ENCODE assay signal across 14 cellular contexts in the genomic region with DNA sequence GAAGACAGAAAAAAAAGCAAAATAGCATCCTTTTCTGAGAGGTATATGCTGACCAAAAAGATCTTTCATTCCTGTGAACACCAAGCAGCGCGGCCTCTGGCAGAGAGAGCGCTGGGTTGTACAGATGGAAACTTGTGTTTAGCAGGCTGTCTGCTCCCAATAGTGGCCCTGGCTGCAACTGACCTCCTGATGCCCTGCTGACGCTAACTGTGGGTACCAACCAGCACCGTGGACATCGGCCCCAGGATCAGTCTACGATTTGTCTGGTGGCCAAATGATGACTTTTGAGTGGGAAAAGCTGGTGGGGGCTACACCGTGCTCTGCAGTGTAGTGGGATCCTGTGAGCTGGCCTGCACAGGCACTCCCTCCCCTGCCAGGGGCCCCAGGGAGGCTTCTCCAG. TPM values are rescaled to one million over a fixed set of nuclear protein-coding genes. Genes with fewer than 3 reads are reported as not detected.
DNase-seq lines count a peak whose midpoint lies in the region; ATAC-seq and TF ChIP-seq lines count a peak whose summit lies in the region.
"Had no signal": no experiment of that assay in that cellular context is flagged by ENCODE, and none has a peak within 500 bp of the region (broad histone marks: within the 10 kb centered on the region; RNA-seq: fewer than 3 reads in every experiment).

No MANE protein-coding gene starts in this region.

- TF ChIP-seq CTCF in SK-N-SH (IDR thresholded peaks at IDR 0.05) (no peak), esophagus muscularis mucosa (IDR thresholded peaks at IDR 0.05) (no peak)

- H3K9me3 Mint-ChIP-seq in stimulated activated effector memory CD8-positive, alpha-beta T cell treated with anti-CD3 and anti-CD28 coated beads, Interleukin-12 subunit alpha, Interleukin-12 subunit beta, amount 100 ng/mL, for 72 hours, result no peaks in the 10 kb centered on the region

- CTCF ChIA-PET in SK-N-SH (lab: Yijun Ruan, JAX), result interaction anchor here (0.9 to 1.2 kb wide), 2 partner anchors 9 to 24 kb away, joined by 3 to 5 read pairs; no protein-coding TSS in a partner anchor

- DNase-seq in SK-N-SH (no peak), esophagus muscularis mucosa (ENCODE audit: extremely low spot score) (peak; percentile 89), SKM-1 (lab: John Stamatoyannopoulos, UW; ENCODE audit: unreplicated experiment) (no peak)
- no peak for DNase-seq in stimulated activated effector memory CD8-positive, alpha-beta T cell treated with anti-CD3 and anti-CD28 coated beads, Interleukin-12 subunit alpha, Interleukin-12 subunit beta, amount 100 ng/mL, for 72 hours (ENCODE audit: low spot score in 2 of 2)
- DNase-seq: Caco-2; CD8-positive, alpha-beta memory T cell; DND-41; GDM1 had no signal

- H3K36me3 ChIP-seq in SK-N-SH (replicated peaks in 1 of 2; ENCODE audit: control insufficient read depth in 1 of 2, insufficient read depth in 2 of 2, low read length in 1 of 2), result peaks cover 17 to 24% of the 10 kb centered on the region in 2 experiments
- H3K36me3 ChIP-seq in KOPT-K1 (ENCODE audit: insufficient read depth, low read length), result peaks cover 54% of the 10 kb centered on the region
- H3K36me3 ChIP-seq in esophagus muscularis mucosa, result peaks cover 4 to 61% (median 19%) of the 10 kb centered on the region in 4 donors

- no peak for TF ChIP-seq POLR2A in esophagus muscularis mucosa (IDR thresholded peaks at IDR 0.05; ENCODE audit: low read depth)

- TF ChIP-seq EP300 in SK-N-SH (IDR thresholded peaks at IDR 0.05; ENCODE audit: borderline replicate concordance in 1 of 2, low read depth in 1 of 2, low read length in 1 of 2) (no peak), esophagus muscularis mucosa (IDR thresholded peaks at IDR 0.05) (no peak)

- peak overlapping the region; percentile 73 for H3K27ac Mint-ChIP-seq in stimulated activated effector memory CD8-positive, alpha-beta T cell treated with anti-CD3 and anti-CD28 coated beads, Interleukin-12 subunit alpha, Interleukin-12 subunit beta, amount 100 ng/mL, for 72 hours

- ATAC-seq in SK-N-SH treated with all-trans-retinoic acid at 6 μM for 48 hours (peak; percentile 20; the same call in 1 of the 3 replicates), GM21529 (IDR thresholded peaks at IDR 0.05; ENCODE audit: unreplicated experiment) (no peak)
- ATAC-seq in stimulated activated effector memory CD8-positive, alpha-beta T cell treated with anti-CD3 and anti-CD28 coated beads, Interleukin-12 subunit alpha, Interleukin-12 subunit beta, amount 100 ng/mL, for 72 hours, result no peak

- H3K9me2 ChIP-seq in SK-N-SH, result no peaks in the 10 kb centered on the region

- H3K4me1 Mint-ChIP-seq in stimulated activated effector memory CD8-positive, alpha-beta T cell treated with anti-CD3 and anti-CD28 coated beads, Interleukin-12 subunit alpha, Interleukin-12 subunit beta, amount 100 ng/mL, for 72 hours, result peaks cover 14% of the 10 kb centered on the region
- H3K4me1 Mint-ChIP-seq: CD14-positive monocyte had no signal

- no peaks in the 10 kb centered on the region for H3K27me3 ChIP-seq in SK-N-SH (ENCODE audit: insufficient read depth)
- no peaks in the 10 kb centered on the region for H3K27me3 ChIP-seq in esophagus muscularis mucosa

- peaks cover 5% of the 10 kb centered on the region for H3F3A ChIP-seq in SK-N-SH (replicated peaks; ENCODE audit: insufficient read depth)

- intact Hi-C loops in esophagus muscularis mucosa (cut with DNase I), result no loop called here

- POLR2A ChIA-PET in SK-N-SH (lab: Yijun Ruan, JAX), result no interaction called here

- H2AFZ ChIP-seq in SK-N-SH (ENCODE audit: low read depth), result no peak overlapping the region

- no peak overlapping the region for H3K9ac ChIP-seq in SK-N-SH

- no peaks in the 10 kb centered on the region for H4K20me1 ChIP-seq in SK-N-SH (ENCODE audit: insufficient read depth)

- peaks cover 75% of the 10 kb centered on the region for H3K36me3 Mint-ChIP-seq in stimulated activated effector memory CD8-positive, alpha-beta T cell treated with anti-CD3 and anti-CD28 coated beads, Interleukin-12 subunit alpha, Interleukin-12 subunit beta, amount 100 ng/mL, for 72 hours

- 90% methylated on average over 4 of the region's 8 CpGs for WGBS in SK-N-SH (ENCODE audit: low lambda C conversion rate)
- WGBS in esophagus muscularis mucosa, result 90% methylated on average over 7 of the region's 8 CpGs

- H3K4me3 ChIP-seq in SK-N-SH (ENCODE audit: low read depth in 2 of 2, low read length in 1 of 2) (no peak overlapping the region), esophagus muscularis mucosa (no peak overlapping the region)
- H3K4me3 ChIP-seq: HAP-1 had no signal

- H3K27ac ChIP-seq in SK-N-SH (ENCODE audit: low read depth in 2 of 2, low read length in 1 of 2), result no peak overlapping the region
- peak overlapping the region; percentile 97 for H3K27ac ChIP-seq in KOPT-K1 (ENCODE audit: low read depth, low read length, poor library complexity, severe bottlenecking)
- H3K27ac ChIP-seq in esophagus muscularis mucosa (replicated peaks in 1 of 4), result no peak overlapping the region
- H3K27ac ChIP-seq: 22Rv1 had no signal

- H3K9me3 ChIP-seq in SK-N-SH (no peaks in the 10 kb centered on the region), KOPT-K1 (ENCODE audit: insufficient read depth, low read length, poor library complexity, severe bottlenecking) (peaks cover 6% of the 10 kb centered on the region), esophagus muscularis mucosa (no peaks in the 10 kb centered on the region)
- H3K9me3 ChIP-seq: Caco-2, HAP-1 had no signal

- TF ChIP-seq RAD21 in SK-N-SH (IDR thresholded peaks at IDR 0.05; ENCODE audit: low read length), result no peak

- H3K4me1 ChIP-seq in SK-N-SH (ENCODE audit: control insufficient read depth in 1 of 2, insufficient read depth in 2 of 2, low read depth in 1 of 2, low read length in 1 of 2), result no peaks in the 10 kb centered on the region
- no peaks in the 10 kb centered on the region for H3K4me1 ChIP-seq in esophagus muscularis mucosa
- H3K4me1 ChIP-seq: Caco-2 had no signal

- no peak overlapping the region for H3K4me2 ChIP-seq in SK-N-SH

- no peaks in the 10 kb centered on the region for H3K79me2 ChIP-seq in SK-N-SH (ENCODE audit: insufficient read depth)

- H3K4me3 Mint-ChIP-seq in stimulated activated effector memory CD8-positive, alpha-beta T cell treated with anti-CD3 and anti-CD28 coated beads, Interleukin-12 subunit alpha, Interleukin-12 subunit beta, amount 100 ng/mL, for 72 hours, result no peak overlapping the region
- H3K4me3 Mint-ChIP-seq: CD14-positive monocyte; CD8-positive, alpha-beta memory T cell had no signal

TF ChIP-seq in SK-N-SH treated with all-trans-retinoic acid at 6 μM for 48 hours, 23 proteins besides CTCF, POLR2A, EP300 and RAD21:
- no peak for TF ChIP-seq TCF4 (CRISPR knock-in tag; IDR thresholded peaks at IDR 0.05; ENCODE audit: borderline replicate concordance)
- TF ChIP-seq ZFP3 (CRISPR knock-in tag; IDR thresholded peaks at IDR 0.05), result no peak
- TF ChIP-seq ZNF70 (CRISPR knock-in tag; IDR thresholded peaks at IDR 0.05), result no peak
- TF ChIP-seq BACH2 (CRISPR knock-in tag; IDR thresholded peaks at IDR 0.05; ENCODE audit: borderline replicate concordance), result no peak
- TF ChIP-seq POU6F1 (CRISPR knock-in tag; IDR thresholded peaks at IDR 0.05; ENCODE audit: borderline replicate concordance, low read depth), result no peak
- TF ChIP-seq ESRRG (CRISPR knock-in tag; IDR thresholded peaks at IDR 0.05), result no peak

TF ChIP-seq in SK-N-SH, 30 proteins besides CTCF, POLR2A, EP300 and RAD21:
- TF ChIP-seq RCOR1 (IDR thresholded peaks at IDR 0.05; ENCODE audit: low read length), result no peak
TF ChIP-seq in SK-N-SH: peak in this region for 0.

RNA-seq across cellular contexts. Expression of gene COA5, which starts 15.7 kb away (rescaled TPM):
- 39.9 and 40.3 TPM in 2 replicates for polyA plus RNA-seq in SK-N-SH (2012; rRNA removed)
- polyA plus RNA-seq in SK-N-SH (2012; cell fraction: cytosol; rRNA removed), result 42.1 and 50.6 TPM in 2 replicates
- 25.5 and 57.8 TPM in 2 replicates for polyA plus RNA-seq in SK-N-SH (2012; cell fraction: nucleus; rRNA removed)
- total RNA-seq in esophagus muscularis mucosa, result 10 to 100 TPM; 28.3 to 48.2 (median 31.7) TPM

RNA-seq across cellular contexts. Expression of gene UNC50, which starts 15.8 kb away (rescaled TPM):
- 46.9 and 62.0 TPM in 2 replicates for polyA plus RNA-seq in SK-N-SH (2012; rRNA removed)
- 67.1 and 86.3 TPM in 2 replicates for polyA plus RNA-seq in SK-N-SH (2012; cell fraction: cytosol; rRNA removed)
- polyA plus RNA-seq in SK-N-SH (2012; cell fraction: nucleus; rRNA removed), result 53.8 and 64.5 TPM in 2 replicates
- 10 to 100 TPM; 34.0 to 51.4 (median 40.7) TPM for total RNA-seq in esophagus muscularis mucosa
